ENCODE assay signal across 1 cellular context in the genomic region with DNA sequence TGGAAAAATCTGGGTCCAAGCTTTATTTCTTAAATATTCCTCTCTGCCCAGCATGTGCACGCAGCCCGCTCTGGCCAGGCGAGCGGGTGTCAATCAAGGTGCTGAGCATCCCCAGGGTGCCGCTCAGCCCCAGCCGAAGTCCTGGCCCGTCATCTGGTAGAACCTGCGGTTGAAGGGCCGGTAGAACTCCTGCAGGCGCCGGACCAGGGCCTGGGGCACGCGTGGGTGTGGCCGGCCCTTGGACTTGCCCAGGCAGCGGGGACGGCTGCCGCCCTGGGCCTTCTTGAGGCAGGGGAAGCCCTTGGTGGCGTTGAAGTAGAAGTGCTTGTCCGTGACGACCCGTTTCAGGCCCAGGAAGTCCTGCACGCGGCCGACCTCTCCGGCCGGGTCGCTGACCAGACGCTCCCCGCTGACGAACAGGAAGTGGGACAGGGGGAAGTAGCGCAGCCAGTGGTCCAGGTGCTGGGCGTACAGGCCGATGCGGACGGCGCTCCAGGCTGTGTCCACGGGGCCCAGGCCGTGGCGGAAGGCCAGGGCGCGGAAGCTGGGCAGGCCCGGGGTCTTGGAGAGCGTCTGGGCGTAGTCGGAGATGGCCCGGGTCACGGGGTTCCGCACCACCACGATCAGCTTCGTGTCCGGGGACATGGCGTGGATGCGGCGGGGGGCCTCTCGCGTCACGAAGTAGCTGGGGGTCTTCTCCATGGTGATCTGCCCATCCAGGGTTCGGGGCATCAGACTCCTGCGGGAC.
A peak's percentile ranks its signal among the peaks of the same experiment; 100 is the strongest.
TF ChIP-seq lines count a peak whose summit lies in the region.

No MANE protein-coding gene starts in this region.

TF ChIP-seq in HepG2, 621 proteins besides CTCF, POLR2A, EP300 and RAD21:
- TF ChIP-seq CBFB (CRISPR knock-in tag; IDR thresholded peaks at IDR 0.05) (no peak), GLI4 (CRISPR knock-in tag; IDR thresholded peaks at IDR 0.05; ENCODE audit: borderline replicate concordance) (no peak), ZNF768 (CRISPR knock-in tag; IDR thresholded peaks at IDR 0.05) (peak; percentile 10; the same call in 1 of the 2 replicates)
- TF ChIP-seq, protein P1, sequence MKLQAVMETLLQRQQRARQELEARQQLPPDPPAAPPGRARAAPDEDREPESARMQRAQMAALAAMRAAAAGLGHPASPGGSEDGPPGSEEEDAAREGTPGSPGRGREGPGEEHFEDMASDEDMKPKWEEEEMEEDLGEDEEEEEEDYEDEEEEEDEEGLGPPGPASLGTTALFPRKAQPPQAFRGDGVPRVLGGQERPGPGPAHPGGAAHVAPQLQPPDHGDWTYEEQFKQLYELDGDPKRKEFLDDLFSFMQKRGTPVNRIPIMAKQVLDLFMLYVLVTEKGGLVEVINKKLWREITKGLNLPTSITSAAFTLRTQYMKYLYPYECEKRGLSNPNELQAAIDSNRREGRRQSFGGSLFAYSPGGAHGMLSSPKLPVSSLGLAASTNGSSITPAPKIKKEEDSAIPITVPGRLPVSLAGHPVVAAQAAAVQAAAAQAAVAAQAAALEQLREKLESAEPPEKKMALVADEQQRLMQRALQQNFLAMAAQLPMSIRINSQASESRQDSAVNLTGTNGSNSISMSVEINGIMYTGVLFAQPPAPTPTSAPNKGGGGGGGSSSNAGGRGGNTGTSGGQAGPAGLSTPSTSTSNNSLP (IDR thresholded peaks at IDR 0.05; ENCODE audit: low read depth, low read length), result no peak
TF ChIP-seq in HepG2: peak in this region for 1.
